ENCODE assay signal across 10 cellular contexts in genomic region chr22:36366291-36366708, GRCh38. TPM values are rescaled to one million over a fixed set of nuclear protein-coding genes. Genes with fewer than 3 reads are reported as not detected.
DNase-seq lines count a peak whose midpoint lies in the region; ATAC-seq, FAIRE-seq and TF ChIP-seq lines count a peak whose summit lies in the region.
"Had no signal": no experiment of that assay in that cellular context is flagged by ENCODE, and none has a peak within 500 bp of the region (broad histone marks: within the 10 kb centered on the region; RNA-seq: fewer than 3 reads in every experiment).

No MANE protein-coding gene starts in this region.

- H3K27me3 ChIP-seq in adrenal gland (no peaks in the 10 kb centered on the region), keratinocyte (ENCODE audit: control insufficient read depth, extremely low read depth, insufficient read depth, low read length) (no peaks in the 10 kb centered on the region)

- no peak for FAIRE-seq in keratinocyte (lab: Jason Lieb, UNC)

- H3K36me3 Mint-ChIP-seq in stimulated activated naive B cell treated with anti-CD40 and anti-IgM and Interleukin-4, amounts not matched to agents 10 μg/mL and 1 μg/mL and 100 μg/mL, for 72 hours: peaks cover 39 to 61% of the 10 kb centered on the region in 2 donors

- dilution Hi-C loops in keratinocyte (cut with MboI; ENCODE audit: extremely low pct_ligation_motif_present, low sequenced_read_pairs): no loop called here

- H3K4me3 Mint-ChIP-seq in stimulated activated naive B cell treated with anti-CD40 and anti-IgM and Interleukin-4, amounts not matched to agents 10 μg/mL and 1 μg/mL and 100 μg/mL, for 72 hours: peak overlapping the region; percentile 19 to 45

- peaks cover 100% of the 10 kb centered on the region for H3K79me2 ChIP-seq in keratinocyte (ENCODE audit: control insufficient read depth, insufficient read depth, low read length)

- TF ChIP-seq CTCF in adrenal gland (IDR thresholded peaks at IDR 0.05): no peak
- no peak for TF ChIP-seq CTCF in keratinocyte (optimal IDR thresholded peaks at IDR 0.05 in 1 of 3, IDR thresholded peaks at IDR 0.05 in 1 of 3, conservative IDR thresholded peaks at IDR 0.05 in 1 of 3; ENCODE audit: extremely low read depth in 1 of 3, insufficient read depth in 2 of 3, low read length in 3 of 3)

- H2AFZ ChIP-seq in keratinocyte (ENCODE audit: control insufficient read depth, low read length): no peak overlapping the region

- peak overlapping the region; percentile 75 for H3K27ac Mint-ChIP-seq in stimulated activated naive B cell treated with anti-CD40 and anti-IgM and Interleukin-4, amounts not matched to agents 10 μg/mL and 1 μg/mL and 100 μg/mL, for 72 hours

- H3K9me3 ChIP-seq in adrenal gland (replicated peaks in 1 of 3) (no peaks in the 10 kb centered on the region), keratinocyte (ENCODE audit: control insufficient read depth, low read depth, low read length) (no peaks in the 10 kb centered on the region)

- peaks cover 87% of the 10 kb centered on the region for H4K20me1 ChIP-seq in keratinocyte (ENCODE audit: control insufficient read depth, extremely low read depth, insufficient read depth, low read length)

- no peaks in the 10 kb centered on the region for H3K36me3 ChIP-seq in adrenal gland (replicated peaks in 1 of 2)
- peaks cover 34 to 45% of the 10 kb centered on the region in 2 experiments for H3K36me3 ChIP-seq in keratinocyte (ENCODE audit: control insufficient read depth in 2 of 2, extremely low read depth in 1 of 2, insufficient read depth in 2 of 2, low read length in 2 of 2)

- peak overlapping the region; percentile 45 for H3K9ac ChIP-seq in keratinocyte (ENCODE audit: control insufficient read depth, extremely low read depth, insufficient read depth, low read length)

- H3K4me2 ChIP-seq in keratinocyte (ENCODE audit: control insufficient read depth, extremely low read depth, insufficient read depth, low read depth, low read length): peak overlapping the region; percentile 35

- intact Hi-C loops in adrenal gland (cut with DNase I): no loop called here

- H3K4me1 ChIP-seq in adrenal gland (replicated peaks in 1 of 2): peaks cover 72 to 98% of the 10 kb centered on the region in 2 donors
- peaks cover 97% of the 10 kb centered on the region for H3K4me1 ChIP-seq in keratinocyte (ENCODE audit: control insufficient read depth, extremely low read depth, insufficient read depth, low read length)

- H3K9me3 Mint-ChIP-seq in stimulated activated naive B cell treated with anti-CD40 and anti-IgM and Interleukin-4, amounts not matched to agents 10 μg/mL and 1 μg/mL and 100 μg/mL, for 72 hours: no peaks in the 10 kb centered on the region

- WGBS in adrenal gland, 4 donors: 51 to 65% (median 59%) methylated on average over 6 to 10 of the region's 10 CpGs

- no peaks in the 10 kb centered on the region for H3K27me3 Mint-ChIP-seq in stimulated activated naive B cell treated with anti-CD40 and anti-IgM and Interleukin-4, amounts not matched to agents 10 μg/mL and 1 μg/mL and 100 μg/mL, for 72 hours

- H3K27ac ChIP-seq in adrenal gland: peak overlapping the region in 4 of 5 donors; percentile 2 to 86 (median 58)
- peak overlapping the region; percentile 49 for H3K27ac ChIP-seq in keratinocyte (ENCODE audit: control insufficient read depth, insufficient read depth, low read length)
- H3K27ac ChIP-seq: 22Rv1 had no signal

- ATAC-seq in stimulated activated naive B cell treated with anti-CD40 and anti-IgM and Interleukin-4, amounts not matched to agents 10 μg/mL and 1 μg/mL and 100 μg/mL, for 72 hours (replicated peaks): no peak
- no peak for ATAC-seq in HG02885 (IDR thresholded peaks at IDR 0.05; ENCODE audit: poor library complexity, unreplicated experiment)
- ATAC-seq: left lobe of liver had no signal

- peaks cover 6% of the 10 kb centered on the region for H3K9me1 ChIP-seq in keratinocyte (ENCODE audit: control insufficient read depth, extremely low read depth, insufficient read depth, low read length)

- peaks cover 82 to 98% of the 10 kb centered on the region in 2 donors for H3K4me1 Mint-ChIP-seq in stimulated activated naive B cell treated with anti-CD40 and anti-IgM and Interleukin-4, amounts not matched to agents 10 μg/mL and 1 μg/mL and 100 μg/mL, for 72 hours

- DNase-seq in DMS53 (lab: John Stamatoyannopoulos, UW) (peak; percentile 8), DMS53 treated with DMSO at 0.1 percent for 48 hours (lab: John Stamatoyannopoulos, UW; ENCODE audit: unreplicated experiment) (no peak), adrenal gland (peak in 1 of 7 donors; percentile 46), keratinocyte (ENCODE audit: low read depth, low spot score) (no peak), NCI-H226 (no peak), NCI-H1930 (lab: John Stamatoyannopoulos, UW) (no peak)
- no peak for DNase-seq in stimulated activated naive B cell treated with anti-CD40 and anti-IgM and Interleukin-4, amounts not matched to agents 10 μg/mL and 1 μg/mL and 100 μg/mL, for 72 hours

- H3K4me3 ChIP-seq in adrenal gland (no peak overlapping the region), keratinocyte (ENCODE audit: control insufficient read depth in 2 of 3, extremely low read depth in 1 of 3, insufficient read depth in 2 of 3, low read depth in 1 of 3, low read length in 3 of 3) (peak overlapping the region in 1 of 3 experiments; percentile 15)

- TF ChIP-seq POLR2A in adrenal gland (IDR thresholded peaks at IDR 0.05): no peak

RNA-seq across cellular contexts. Expression of gene MYH9, which starts 21.5 kb away (rescaled TPM):
- total RNA-seq in adrenal gland: 100 to 1,000 TPM; 294 to 427 (median 369) TPM
- polyA plus RNA-seq in adrenal gland (100 to 1,000 TPM in 2 of 3 donors, 10 to 100 TPM in 1; 96.2 to 164 (median 133) TPM), keratinocyte (277 to 489 TPM (median 351 TPM) in 3 replicates)
- polyA plus RNA-seq in keratinocyte (2011; ENCODE audit: low read depth): 526 TPM
- 357 and 388 TPM in 2 replicates for polyA plus RNA-seq in keratinocyte (2011; cell fraction: cytosol; rRNA removed)
- polyA plus RNA-seq in keratinocyte (2011; cell fraction: nucleus; rRNA removed): 864 and 995 TPM in 2 replicates
- 168 and 903 TPM in 2 replicates for polyA plus RNA-seq in keratinocyte (2012; ENCODE audit: low replicate concordance)
- 752 to 1,882 TPM (median 1,066 TPM) in 3 replicates for polyA minus RNA-seq in keratinocyte
- 461 TPM for polyA minus RNA-seq in keratinocyte (2011; cell fraction: cytosol; rRNA and poly(A)+ RNA removed)
- 623 and 1,627 TPM in 2 replicates for polyA minus RNA-seq in keratinocyte (2011; cell fraction: nucleus; rRNA and poly(A)+ RNA removed)
